ENCODE assay signal across 11 cellular contexts in the genomic region with DNA sequence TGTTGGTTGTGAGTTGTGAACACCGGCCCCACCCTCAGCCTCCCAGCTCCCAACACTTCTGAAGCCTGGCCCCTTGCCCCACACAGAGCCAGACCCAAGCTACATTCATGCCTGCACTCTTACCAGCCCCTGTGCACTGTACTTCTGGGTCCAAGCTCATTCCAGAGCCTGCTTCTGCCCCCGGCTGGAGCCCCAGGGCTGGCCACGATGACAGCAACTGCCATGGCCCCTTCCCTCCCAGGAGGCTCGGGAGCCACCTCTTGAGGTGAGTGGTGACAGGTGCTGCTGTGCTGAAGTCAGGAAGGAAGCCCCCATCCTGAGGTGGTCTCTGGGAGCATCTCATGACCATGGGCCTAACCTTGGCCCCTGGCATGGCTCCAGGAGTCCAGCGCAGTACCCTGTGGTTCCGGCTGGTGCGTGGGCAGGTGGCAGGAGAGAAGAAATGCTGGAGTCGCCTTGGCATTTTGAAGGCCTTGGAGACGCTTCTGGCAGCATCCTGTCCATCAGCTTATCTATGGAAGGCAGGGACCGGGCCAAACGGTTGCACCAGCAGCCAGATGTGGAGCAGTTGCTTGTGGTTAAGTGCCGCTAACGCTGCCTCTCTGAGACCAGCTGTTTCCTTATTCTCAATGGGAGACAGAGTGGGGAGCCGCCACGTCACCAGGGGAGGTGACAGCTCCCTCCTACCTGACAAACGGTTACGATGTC. TPM values are rescaled to one million over a fixed set of nuclear protein-coding genes. Genes with fewer than 3 reads are reported as not detected.
A peak's percentile ranks its signal among the peaks of the same experiment; 100 is the strongest.
DNase-seq lines count a peak whose midpoint lies in the region; ATAC-seq, FAIRE-seq and TF ChIP-seq lines count a peak whose summit lies in the region.
"Had no signal": no experiment of that assay in that cellular context is flagged by ENCODE, and none has a peak within 500 bp of the region (broad histone marks: within the 10 kb centered on the region; RNA-seq: fewer than 3 reads in every experiment).

No MANE protein-coding gene starts in this region.

- no peak for TF ChIP-seq RAD21 in GM12878 (IDR thresholded peaks at IDR 0.05; ENCODE audit: insufficient read depth, low read depth, low read length)

- TF ChIP-seq CTCF in HEK293 (tag by site-specific recombination; IDR thresholded peaks at IDR 0.05) (no peak), OCI-LY7 (conservative IDR thresholded peaks at IDR 0.05; ENCODE audit: low read length) (no peak), GM12878 (IDR thresholded peaks at IDR 0.05 in 2 of 3, conservative IDR thresholded peaks at IDR 0.05 in 1 of 3; ENCODE audit: control insufficient read depth in 2 of 3, extremely low read depth in 1 of 3, insufficient read depth in 1 of 3, low read depth in 3 of 3, low read length in 3 of 3) (no peak)

- BruUV-seq in OCI-LY7 (replicated peaks; lab: Mats Ljungman, UMichigan) (no TSS peak), GM12878 (replicated peaks; lab: Mats Ljungman, UMichigan) (no TSS peak)

- H3K4me2 ChIP-seq in OCI-LY7 (ENCODE audit: low read length) = peak overlapping the region; percentile 97
- peak overlapping the region; percentile 30; the same call in 1 of the 2 replicates for H3K4me2 ChIP-seq in GM12878 (ENCODE audit: control insufficient read depth, insufficient read depth)

- ATAC-seq in GM12878 = no peak
- no peak for ATAC-seq in GM18517 (IDR thresholded peaks at IDR 0.05; ENCODE audit: unreplicated experiment)
- ATAC-seq in HG02798 (IDR thresholded peaks at IDR 0.05; ENCODE audit: poor library complexity, unreplicated experiment) = no peak
- ATAC-seq in GM21367 (IDR thresholded peaks at IDR 0.05; ENCODE audit: unreplicated experiment) = no peak

- H3K9me2 ChIP-seq in OCI-LY7 (ENCODE audit: insufficient read depth, low read length) = no peaks in the 10 kb centered on the region

- FAIRE-seq in GM12878 (lab: Jason Lieb, UNC) = no peak

- RAD21 ChIA-PET in GM12878 (lab: Charles Lee; ENCODE audit: unreplicated experiment) = interaction anchor here (0.5 to 2.6 kb wide), 6 partner anchors 11 to 158 kb away, joined by 3 to 10 read pairs (median 3); no protein-coding TSS in a partner anchor

- H3K9ac ChIP-seq in GM12878 (ENCODE audit: control insufficient read depth, insufficient read depth, low read length) = no peak overlapping the region

- H3K36me3 ChIP-seq in HEK293 (ENCODE audit: control insufficient read depth in 2 of 2, insufficient read depth in 1 of 2, low read length in 2 of 2) = peaks cover 0 to 17% of the 10 kb centered on the region in 2 experiments; a peak in 1 of 3 replicates
- H3K36me3 ChIP-seq in OCI-LY7 (ENCODE audit: insufficient read depth, low read length) = peaks cover 26% of the 10 kb centered on the region
- no peaks in the 10 kb centered on the region for H3K36me3 ChIP-seq in GM12878 (ENCODE audit: control insufficient read depth in 2 of 2, insufficient read depth in 2 of 2, low read length in 1 of 2)

- H3K9me3 ChIP-seq in HEK293 (ENCODE audit: control insufficient read depth, insufficient read depth, low read depth, low read length) = no peaks in the 10 kb centered on the region
- no peaks in the 10 kb centered on the region for H3K9me3 ChIP-seq in OCI-LY7 (ENCODE audit: low read length)
- no peaks in the 10 kb centered on the region for H3K9me3 ChIP-seq in GM12878 (replicated peaks; ENCODE audit: control insufficient read depth, insufficient read depth, low read length)

- intact Hi-C loops in OCI-LY7 (cut with micrococcal nuclease; ENCODE audit: unreplicated experiment) = loop anchor here (5.0 kb wide), 1 partner anchor 137 kb away; the partner anchor contains the start of gene MVD
- intact Hi-C loops in GM12878 (cut with micrococcal nuclease; ENCODE audit: unreplicated experiment) = no loop called here

- H2AFZ ChIP-seq in OCI-LY7 (ENCODE audit: low read length) (no peak overlapping the region), GM12878 (ENCODE audit: control insufficient read depth, low read depth, low read length) (0 out of 2 replicates have a peak overlapping the region, but pooled peaks have one; percentile 45)

- POLR2A ChIA-PET in HEK293 (lab: Yijun Ruan, JAX) = interaction anchor here (0.9 to 3.6 kb wide), 8 partner anchors 11 to 372 kb away, joined by 3 to 33 read pairs (median 4); partner anchors contain the start of genes APRT, CDH15 and PIEZO1
- POLR2A ChIA-PET in OCI-LY7 (lab: Charles Lee) = interaction anchor here (1.3 to 2.3 kb wide), 3 partner anchors 11 to 15 kb away, joined by 4 to 7 read pairs (median 4); partner anchors contain the start of gene PIEZO1
- POLR2A ChIA-PET in GM12878 (lab: Charles Lee) = interaction anchor here (0.6 to 1.8 kb wide), 4 partner anchors 10 to 18 kb away, joined by 3 to 6 read pairs (median 4); partner anchors contain the start of gene APRT

- CTCF ChIA-PET in HEK293 (lab: Yijun Ruan, JAX) = interaction anchor here (0.6 to 3.3 kb wide), 9 partner anchors 10 to 368 kb away, joined by 3 to 18 read pairs (median 4); partner anchors contain the start of genes GALNS and TRAPPC2L
- CTCF ChIA-PET in OCI-LY7 (lab: Charles Lee; ENCODE audit: unreplicated experiment) = interaction anchor here (0.6 kb wide), 1 partner anchor 897 kb away, joined by 3 read pairs; no protein-coding TSS in a partner anchor
- CTCF ChIA-PET in GM12878 (lab: Yijun Ruan, JAX) = interaction anchor here (1.3 to 3.2 kb wide), 4 partner anchors 13 to 62 kb away, joined by 3 to 15 read pairs (median 8); no protein-coding TSS in a partner anchor

- TF ChIP-seq POLR2A in GM12878 (IDR thresholded peaks at IDR 0.05; ENCODE audit: low read depth, low read length) = no peak

- H3K4me1 ChIP-seq in HEK293 (ENCODE audit: control insufficient read depth, insufficient read depth, low read length) (no peaks in the 10 kb centered on the region), OCI-LY7 (ENCODE audit: insufficient read depth, low read length, poor library complexity, severe bottlenecking) (peaks cover 52% of the 10 kb centered on the region), GM12878 (ENCODE audit: control insufficient read depth, insufficient read depth, low read length) (peaks cover 15% of the 10 kb centered on the region)

- H3K79me2 ChIP-seq in OCI-LY7 (ENCODE audit: insufficient read depth, low read depth, low read length) = peaks cover 19% of the 10 kb centered on the region
- H3K79me2 ChIP-seq in GM12878 (ENCODE audit: control insufficient read depth, insufficient read depth, low read length) = peaks cover 11% of the 10 kb centered on the region

- no peaks in the 10 kb centered on the region for H3K27me3 ChIP-seq in GM12878 (replicated peaks in 1 of 2; ENCODE audit: control insufficient read depth in 2 of 2, insufficient read depth in 2 of 2, low read length in 1 of 2)

- in situ Hi-C loops in GM12878 (cut with MboI) = no loop called here

- no peaks in the 10 kb centered on the region for H4K20me1 ChIP-seq in OCI-LY7 (ENCODE audit: insufficient read depth, low read length)
- H4K20me1 ChIP-seq in GM12878 (ENCODE audit: control insufficient read depth, insufficient read depth) = no peaks in the 10 kb centered on the region

- no peak for TF ChIP-seq EP300 in GM12878 (IDR thresholded peaks at IDR 0.05; ENCODE audit: borderline replicate concordance in 1 of 2, control insufficient read depth in 1 of 2, low read depth in 2 of 2, low read length in 2 of 2)

- WGBS in GM12878 (ENCODE audit: insufficient coverage, insufficient replicate concordance, low lambda C conversion rate, missing lambda C conversion rate) = 78% methylated on average over 17 of the region's 17 CpGs

- no peak overlapping the region for H3K4me3 ChIP-seq in HEK293 (ENCODE audit: low read depth, low read length)
- H3K4me3 ChIP-seq in OCI-LY7 (ENCODE audit: low read depth, low read length, poor library complexity, severe bottlenecking) = peak overlapping the region; percentile 7
- no peak overlapping the region for H3K4me3 ChIP-seq in GM12878

- DNase-seq in DMS 273 (lab: John Stamatoyannopoulos, UW; ENCODE audit: unreplicated experiment) (peak; percentile 82), DMS 273 treated with DMSO at 0.1 percent for 48 hours (lab: John Stamatoyannopoulos, UW) (no peak), OCI-LY7 (ENCODE audit: low spot score) (peak; percentile 81), GM12878 (ENCODE audit: low read depth, low spot score) (no peak)
- DNase-seq: COR-L47, NCI-H748 treated with DMSO at 0.1 percent for 48 hours had no signal

- SMC1A ChIA-PET in GM12878 (lab: Charles Lee; ENCODE audit: uncharacterized antibody, unreplicated experiment) = interaction anchor here (1.1 to 1.5 kb wide), 2 partner anchors 11 to 18 kb away, joined by 3 to 7 read pairs; no protein-coding TSS in a partner anchor

- no peak overlapping the region for H3K27ac ChIP-seq in HEK293 (ENCODE audit: extremely low read depth, low read depth, low read length)
- peak overlapping the region; percentile 97 for H3K27ac ChIP-seq in OCI-LY7 (ENCODE audit: low read depth, low read length, poor library complexity, severe bottlenecking)
- H3K27ac ChIP-seq in GM12878 (ENCODE audit: control insufficient read depth, insufficient read depth) = no peak overlapping the region
- H3K27ac ChIP-seq: 22Rv1 had no signal

RNA-seq across cellular contexts. Expression of gene CDT1, which starts 3.9 kb away (rescaled TPM):
- total RNA-seq in OCI-LY7 (2014; rRNA removed; shearing (Covaris generic)) = 82.7 and 90.2 TPM in 2 replicates
- total RNA-seq in OCI-LY7 (2022) = 108 and 150 TPM in 2 replicates
- total RNA-seq in GM12878 (2013; cell fraction: nucleolus; rRNA removed) = 10.9 and 14.9 TPM in 2 replicates
- total RNA-seq in GM12878 (2014; rRNA removed) = 40.4 and 59.3 TPM in 2 replicates
- total RNA-seq in GM12878 (2014; rRNA removed; fragmentation: Illumina TruSeq; extraction: Trizol) = 6.5 and 8.5 TPM in 2 replicates
- 87.6 and 90.0 TPM in 2 replicates for total RNA-seq in GM12878 (2021)
- 8.4 TPM for polyA plus RNA-seq in GM12878 (2011; ENCODE audit: low read depth)
- polyA plus RNA-seq in GM12878 (2011; rRNA removed) = 3.3 and 9.0 TPM in 2 replicates
- polyA plus RNA-seq in GM12878 (2011; cell fraction: cytosol; rRNA removed) = 24.4 and 33.2 TPM in 2 replicates
- polyA plus RNA-seq in GM12878 (2011; cell fraction: nucleus; rRNA removed) = 26.7 and 44.2 TPM in 2 replicates
- polyA plus RNA-seq in GM12878 (2012) = 39.9 and 49.2 TPM in 2 replicates
- polyA plus RNA-seq in GM12878 (2014; fragmentation: Illumina TruSeq; extraction: Trizol) = 1.3 and 4.3 TPM in 2 replicates
- polyA plus RNA-seq in GM12878 (2014; fragmentation: Nextera tagmentation; extraction: Ambion mirVana) = 1 to 10 TPM in 1 of 2 experiments, under 1 TPM in 1; 0.50 to 1.9 TPM
- 37.7 and 58.6 TPM in 2 replicates for polyA plus RNA-seq in GM12878 (2014; rRNA removed)
- 10 to 100 TPM in 1 of 2 experiments, 1 to 10 TPM in 1; 5.7 to 41.3 TPM for polyA plus RNA-seq in GM12878 (2016; fragmentation: Nextera tagmentation; extraction: Ambion mirVana)
- 8.9 and 34.4 TPM in 2 replicates for polyA minus RNA-seq in GM12878 (2011; rRNA and poly(A)+ RNA removed)
- polyA minus RNA-seq in GM12878 (2011; cell fraction: cytosol; rRNA and poly(A)+ RNA removed) = 37.6 and 54.5 TPM in 2 replicates
- 8.5 and 22.1 TPM in 2 replicates for polyA minus RNA-seq in GM12878 (2011; cell fraction: nucleus; rRNA and poly(A)+ RNA removed)

RNA-seq across cellular contexts. Expression of gene APRT, which starts 12.0 kb away (rescaled TPM):
- total RNA-seq in OCI-LY7 (2014; rRNA removed; shearing (Covaris generic)) = 168 and 216 TPM in 2 replicates
- total RNA-seq in OCI-LY7 (2022) = 118 and 151 TPM in 2 replicates
- 39.3 and 42.6 TPM in 2 replicates for total RNA-seq in GM12878 (2013; cell fraction: nucleolus; rRNA removed)
- total RNA-seq in GM12878 (2014; rRNA removed) = 308 and 348 TPM in 2 replicates
- total RNA-seq in GM12878 (2014; rRNA removed; fragmentation: Illumina TruSeq; extraction: Trizol) = 106 and 113 TPM in 2 replicates
- 219 and 234 TPM in 2 replicates for total RNA-seq in GM12878 (2021)
- 71.1 TPM for polyA plus RNA-seq in GM12878 (2011; ENCODE audit: low read depth)
- polyA plus RNA-seq in GM12878 (2011; rRNA removed) = 39.6 and 95.7 TPM in 2 replicates
- polyA plus RNA-seq in GM12878 (2011; cell fraction: cytosol; rRNA removed) = 75.8 and 141 TPM in 2 replicates
- polyA plus RNA-seq in GM12878 (2011; cell fraction: nucleus; rRNA removed) = 107 and 109 TPM in 2 replicates
- 148 and 153 TPM in 2 replicates for polyA plus RNA-seq in GM12878 (2012)
- polyA plus RNA-seq in GM12878 (2014; fragmentation: Illumina TruSeq; extraction: Trizol) = 8.6 and 46.2 TPM in 2 replicates
- 100 to 1,000 TPM in 1 of 2 experiments, 10 to 100 TPM in 1; 30.6 to 100 TPM for polyA plus RNA-seq in GM12878 (2014; fragmentation: Nextera tagmentation; extraction: Ambion mirVana)
- 278 and 338 TPM in 2 replicates for polyA plus RNA-seq in GM12878 (2014; rRNA removed)
- polyA plus RNA-seq in GM12878 (2016; fragmentation: Nextera tagmentation; extraction: Ambion mirVana) = 100 to 1,000 TPM; 446 to 495 TPM
- 11.7 and 28.6 TPM in 2 replicates for polyA minus RNA-seq in GM12878 (2011; rRNA and poly(A)+ RNA removed)
- 42.0 and 50.9 TPM in 2 replicates for polyA minus RNA-seq in GM12878 (2011; cell fraction: cytosol; rRNA and poly(A)+ RNA removed)
- polyA minus RNA-seq in GM12878 (2011; cell fraction: nucleus; rRNA and poly(A)+ RNA removed) = 22.0 and 30.6 TPM in 2 replicates

RNA-seq across cellular contexts. Expression of gene PIEZO1, which starts 14.7 kb away (rescaled TPM):
- total RNA-seq in OCI-LY7 (2014; rRNA removed; shearing (Covaris generic)) = 123 and 144 TPM in 2 replicates
- 154 and 157 TPM in 2 replicates for total RNA-seq in OCI-LY7 (2022)
- 218 and 234 TPM in 2 replicates for total RNA-seq in GM12878 (2013; cell fraction: nucleolus; rRNA removed)
- total RNA-seq in GM12878 (2014; rRNA removed) = 96.3 and 106 TPM in 2 replicates
- total RNA-seq in GM12878 (2014; rRNA removed; fragmentation: Illumina TruSeq; extraction: Trizol) = 21.8 and 30.6 TPM in 2 replicates
- total RNA-seq in GM12878 (2021) = 146 and 169 TPM in 2 replicates
- 55.6 TPM for polyA plus RNA-seq in GM12878 (2011; ENCODE audit: low read depth)
- 15.2 and 28.0 TPM in 2 replicates for polyA plus RNA-seq in GM12878 (2011; rRNA removed)
- polyA plus RNA-seq in GM12878 (2011; cell fraction: cytosol; rRNA removed) = 47.6 and 77.5 TPM in 2 replicates
- polyA plus RNA-seq in GM12878 (2011; cell fraction: nucleus; rRNA removed) = 493 and 679 TPM in 2 replicates
- 77.9 and 106 TPM in 2 replicates for polyA plus RNA-seq in GM12878 (2012)
- polyA plus RNA-seq in GM12878 (2014; fragmentation: Illumina TruSeq; extraction: Trizol) = 17.0 and 39.9 TPM in 2 replicates
- polyA plus RNA-seq in GM12878 (2014; fragmentation: Nextera tagmentation; extraction: Ambion mirVana) = 1 to 10 TPM; 1.3 to 7.2 TPM
- polyA plus RNA-seq in GM12878 (2014; rRNA removed) = 116 and 167 TPM in 2 replicates
- 10 to 100 TPM; 31.1 to 35.6 TPM for polyA plus RNA-seq in GM12878 (2016; fragmentation: Nextera tagmentation; extraction: Ambion mirVana)
- 39.4 and 60.9 TPM in 2 replicates for polyA minus RNA-seq in GM12878 (2011; rRNA and poly(A)+ RNA removed)
- 27.0 and 30.1 TPM in 2 replicates for polyA minus RNA-seq in GM12878 (2011; cell fraction: cytosol; rRNA and poly(A)+ RNA removed)
- 81.4 and 144 TPM in 2 replicates for polyA minus RNA-seq in GM12878 (2011; cell fraction: nucleus; rRNA and poly(A)+ RNA removed)

RNA-seq across cellular contexts. Expression of gene GALNS, which starts 57.0 kb away (rescaled TPM):
- total RNA-seq in OCI-LY7 (2014; rRNA removed; shearing (Covaris generic)) = 17.2 and 18.5 TPM in 2 replicates
- total RNA-seq in OCI-LY7 (2022) (44.7 and 49.0 TPM in 2 replicates), GM12878 (2014; rRNA removed) (4.0 and 5.1 TPM in 2 replicates), GM12878 (2014; rRNA removed; fragmentation: Illumina TruSeq; extraction: Trizol) (3.7 and 4.3 TPM in 2 replicates), GM12878 (2021) (9.6 and 12.4 TPM in 2 replicates)
- 64.8 and 87.4 TPM in 2 replicates for total RNA-seq in GM12878 (2013; cell fraction: nucleolus; rRNA removed)
- 6.4 TPM for polyA plus RNA-seq in GM12878 (2011; ENCODE audit: low read depth)
- polyA plus RNA-seq in GM12878 (2011; rRNA removed) (3.5 and 4.2 TPM in 2 replicates), GM12878 (2014; fragmentation: Illumina TruSeq; extraction: Trizol) (2.6 and 6.0 TPM in 2 replicates), GM12878 (2014; fragmentation: Nextera tagmentation; extraction: Ambion mirVana) (under 1 TPM; 0.37 to 0.95 TPM), GM12878 (2014; rRNA removed) (8.1 and 9.5 TPM in 2 replicates), GM12878 (2016; fragmentation: Nextera tagmentation; extraction: Ambion mirVana) (1 to 10 TPM; 5.6 to 6.5 TPM)
- polyA plus RNA-seq in GM12878 (2011; cell fraction: cytosol; rRNA removed) = 3.5 and 3.9 TPM in 2 replicates
- polyA plus RNA-seq in GM12878 (2011; cell fraction: nucleus; rRNA removed) = 21.1 and 23.2 TPM in 2 replicates
- 8.5 and 8.8 TPM in 2 replicates for polyA plus RNA-seq in GM12878 (2012)
- 3.1 and 10.6 TPM in 2 replicates for polyA minus RNA-seq in GM12878 (2011; rRNA and poly(A)+ RNA removed)
- polyA minus RNA-seq in GM12878 (2011; cell fraction: cytosol; rRNA and poly(A)+ RNA removed) = 1.1 and 3.3 TPM in 2 replicates
- polyA minus RNA-seq in GM12878 (2011; cell fraction: nucleus; rRNA and poly(A)+ RNA removed) = 10.0 and 19.4 TPM in 2 replicates

RNA-seq across cellular contexts. Expression of gene TRAPPC2L, which starts 57.2 kb away (rescaled TPM):
- total RNA-seq in OCI-LY7 (2014; rRNA removed; shearing (Covaris generic)) = 27.3 and 27.6 TPM in 2 replicates
- total RNA-seq in OCI-LY7 (2022) = 34.2 and 44.9 TPM in 2 replicates
- total RNA-seq in GM12878 (2013; cell fraction: nucleolus; rRNA removed) = 23.0 and 27.4 TPM in 2 replicates
- total RNA-seq in GM12878 (2014; rRNA removed) = 66.3 and 73.0 TPM in 2 replicates
- total RNA-seq in GM12878 (2014; rRNA removed; fragmentation: Illumina TruSeq; extraction: Trizol) = 52.8 and 56.3 TPM in 2 replicates
- total RNA-seq in GM12878 (2021) = 69.6 and 70.7 TPM in 2 replicates
- polyA plus RNA-seq in GM12878 (2011; ENCODE audit: low read depth) = 120 TPM
- 71.0 and 158 TPM in 2 replicates for polyA plus RNA-seq in GM12878 (2011; rRNA removed)
- polyA plus RNA-seq in GM12878 (2011; cell fraction: cytosol; rRNA removed) = 97.6 and 110 TPM in 2 replicates
- 55.1 and 62.1 TPM in 2 replicates for polyA plus RNA-seq in GM12878 (2011; cell fraction: nucleus; rRNA removed)
- polyA plus RNA-seq in GM12878 (2012) = 62.8 and 86.2 TPM in 2 replicates
- polyA plus RNA-seq in GM12878 (2014; fragmentation: Illumina TruSeq; extraction: Trizol) = 64.0 and 79.3 TPM in 2 replicates
- polyA plus RNA-seq in GM12878 (2014; fragmentation: Nextera tagmentation; extraction: Ambion mirVana) = 100 to 1,000 TPM; 337 to 363 TPM
- 67.0 and 105 TPM in 2 replicates for polyA plus RNA-seq in GM12878 (2014; rRNA removed)
- 100 to 1,000 TPM; 189 to 221 TPM for polyA plus RNA-seq in GM12878 (2016; fragmentation: Nextera tagmentation; extraction: Ambion mirVana)
- 28.0 and 32.8 TPM in 2 replicates for polyA minus RNA-seq in GM12878 (2011; rRNA and poly(A)+ RNA removed)
- 9.6 and 15.1 TPM in 2 replicates for polyA minus RNA-seq in GM12878 (2011; cell fraction: cytosol; rRNA and poly(A)+ RNA removed)
- 26.0 and 35.4 TPM in 2 replicates for polyA minus RNA-seq in GM12878 (2011; cell fraction: nucleus; rRNA and poly(A)+ RNA removed)

Comparison
In these comparisons a context has a peak if more than half of its experiments do, and no peak if none do; other contexts are left out.
1. DNase-seq: peak in DMS 273 (single experiment) and OCI-LY7 (single experiment); none in DMS 273 treated with DMSO at 0.1 percent for 48 hours (single experiment) and GM12878 (single experiment).